21 cellular contexts compared by ENCODE assay signal in genomic region chr1:202203238-202204039, GRCh38. TPM values are rescaled to one million over a fixed set of nuclear protein-coding genes. Genes with fewer than 3 reads are reported as not detected.
A peak's percentile ranks its signal among the peaks of the same experiment; 100 is the strongest.
DNase-seq lines count a peak whose midpoint lies in the region; ATAC-seq lines count a peak whose summit lies in the region.
"Had no signal": no experiment of that assay in that cellular context is flagged by ENCODE, and none has a peak within 500 bp of the region (broad histone marks: within the 10 kb centered on the region; RNA-seq: fewer than 3 reads in every experiment).

No MANE protein-coding gene starts in this region.

- H3K9me3 ChIP-seq in Karpas-422 (ENCODE audit: low read length) (no peaks in the 10 kb centered on the region; the same call in 1 of the 2 replicates), T-helper 17 cell (ENCODE audit: control insufficient read depth, low read length, poor library complexity, severe bottlenecking) (no peaks in the 10 kb centered on the region)
- H3K9me3 ChIP-seq: adrenal gland, lower lobe of right lung, thyroid gland had no signal

- H3K4me1 ChIP-seq in Karpas-422 (ENCODE audit: low read length) = no peaks in the 10 kb centered on the region
- H3K4me1 ChIP-seq: adrenal gland, lower lobe of right lung had no signal

- in situ Hi-C loops in G401 (cut with HindIII; ENCODE audit: low sequenced_read_pairs) = no loop called here

- POLR2A ChIA-PET in activated CD4-positive, alpha-beta T cell treated with anti-CD3 and anti-CD28 coated beads for 36 hours (lab: Charles Lee) = no interaction called here

- H3K27ac Mint-ChIP-seq in activated CD4-positive, alpha-beta T cell treated with anti-CD3 and anti-CD28 coated beads for 36 hours = no peak overlapping the region
- H3K27ac Mint-ChIP-seq in T-helper 17 cell (no peak overlapping the region), memory B cell (no peak overlapping the region)
- no peak overlapping the region for H3K27ac Mint-ChIP-seq in activated CD4-positive, alpha-beta T cell treated with anti-CD3 and anti-CD28 coated beads, Interleukin-2, amount 10 ng/mL, durations not matched to agents 24 days and 14 days

- no peak overlapping the region for H3K4me3 ChIP-seq in Karpas-422 (ENCODE audit: low read length)
- H3K4me3 ChIP-seq: adrenal gland, lower lobe of right lung, thyroid gland had no signal

- H3K36me3 ChIP-seq in Karpas-422 (ENCODE audit: insufficient read depth, low read length) = no peaks in the 10 kb centered on the region
- H3K36me3 ChIP-seq: adrenal gland, lower lobe of right lung, thyroid gland had no signal

- H3K9ac ChIP-seq in Karpas-422 (ENCODE audit: low read length) = no peak overlapping the region

- H3K4me1 Mint-ChIP-seq in activated CD4-positive, alpha-beta T cell treated with anti-CD3 and anti-CD28 coated beads for 36 hours = peaks cover 15% of the 10 kb centered on the region
- peaks cover 11% of the 10 kb centered on the region for H3K4me1 Mint-ChIP-seq in T-helper 17 cell
- peaks cover 4% of the 10 kb centered on the region for H3K4me1 Mint-ChIP-seq in memory B cell
- no peaks in the 10 kb centered on the region for H3K4me1 Mint-ChIP-seq in activated CD4-positive, alpha-beta T cell treated with anti-CD3 and anti-CD28 coated beads, Interleukin-2, amount 10 ng/mL, durations not matched to agents 24 days and 14 days

- no peaks in the 10 kb centered on the region for H3K36me3 Mint-ChIP-seq in activated CD4-positive, alpha-beta T cell treated with anti-CD3 and anti-CD28 coated beads for 36 hours (ENCODE audit: low read depth)
- H3K36me3 Mint-ChIP-seq in T-helper 17 cell (ENCODE audit: low read depth) = no peaks in the 10 kb centered on the region
- H3K36me3 Mint-ChIP-seq in memory B cell = no peaks in the 10 kb centered on the region
- H3K36me3 Mint-ChIP-seq in activated CD4-positive, alpha-beta T cell treated with anti-CD3 and anti-CD28 coated beads, Interleukin-2, amount 10 ng/mL, durations not matched to agents 24 days and 14 days (ENCODE audit: low read depth) = no peaks in the 10 kb centered on the region

- no peak overlapping the region for H3K27ac ChIP-seq in Karpas-422 (ENCODE audit: low read length)
- H3K27ac ChIP-seq: adrenal gland, foreskin keratinocyte, lower lobe of right lung, thyroid gland had no signal

- CTCF ChIA-PET in activated CD4-positive, alpha-beta T cell treated with anti-CD3 and anti-CD28 coated beads for 36 hours (lab: Charles Lee) = no interaction called here

- no peaks in the 10 kb centered on the region for H4K20me1 ChIP-seq in Karpas-422 (ENCODE audit: insufficient read depth, low read depth, low read length)

- DNase-seq in activated CD4-positive, alpha-beta T cell treated with anti-CD3 and anti-CD28 coated beads for 36 hours = no peak
- DNase-seq in activated CD4-positive, alpha-beta T cell treated with anti-CD3 and anti-CD28 coated beads, Interleukin-2, amount 50 U/mL, for 4 hours = no peak
- DNase-seq in Karpas-422 = peak; percentile 57
- no peak for DNase-seq in T-helper 17 cell
- DNase-seq in memory B cell (ENCODE audit: low spot score in 2 of 2) = no peak
- DNase-seq in NCI-H2029 (lab: John Stamatoyannopoulos, UW) = no peak
- no peak for DNase-seq in activated CD4-positive, alpha-beta T cell treated with anti-CD3 and anti-CD28 coated beads, Interleukin-2, amount 10 ng/mL, durations not matched to agents 24 days and 14 days
- DNase-seq in G401 (ENCODE audit: low spot score) = no peak
- DNase-seq: activated CD4-positive, alpha-beta T cell treated with anti-CD3 and anti-CD28 coated beads for 1 hour; activated T-cell treated with anti-CD3 and anti-CD28 coated beads, Interleukin-2, amount 50 U/mL, for 1 hour; adrenal gland; COR-L47; foreskin keratinocyte; lower lobe of right lung; NCI-H2227 treated with DMSO at 0.1 percent for 48 hours; retina; thyroid gland had no signal

- peak; percentile 59 for ATAC-seq in activated CD4-positive, alpha-beta T cell treated with anti-CD3 and anti-CD28 coated beads for 36 hours
- ATAC-seq in T-helper 17 cell (peak; percentile 45), memory B cell (ENCODE audit: low read depth) (peak; percentile 90)
- ATAC-seq: foreskin keratinocyte, lower lobe of right lung had no signal

- intact Hi-C loops in activated CD4-positive, alpha-beta T cell treated with anti-CD3 and anti-CD28 coated beads for 36 hours (cut with DNase I, micrococcal nuclease) = no loop called here
- intact Hi-C loops in activated CD4-positive, alpha-beta T cell treated with anti-CD3 and anti-CD28 coated beads, Interleukin-2, amount 10 ng/mL, durations not matched to agents 24 days and 14 days (cut with micrococcal nuclease) = no loop called here

- no peaks in the 10 kb centered on the region for H3K27me3 ChIP-seq in Karpas-422 (ENCODE audit: low read length)
- H3K27me3 ChIP-seq: thyroid gland had no signal

- no peak overlapping the region for H3K4me2 ChIP-seq in Karpas-422 (ENCODE audit: low read depth, low read length, poor library complexity, severe bottlenecking)

- H2AFZ ChIP-seq in Karpas-422 (ENCODE audit: low read length) = no peak overlapping the region

- no peaks in the 10 kb centered on the region for H3K27me3 Mint-ChIP-seq in activated CD4-positive, alpha-beta T cell treated with anti-CD3 and anti-CD28 coated beads for 36 hours
- peaks cover 5% of the 10 kb centered on the region for H3K27me3 Mint-ChIP-seq in T-helper 17 cell
- H3K27me3 Mint-ChIP-seq in memory B cell = peaks cover 4% of the 10 kb centered on the region
- peaks cover 15% of the 10 kb centered on the region for H3K27me3 Mint-ChIP-seq in activated CD4-positive, alpha-beta T cell treated with anti-CD3 and anti-CD28 coated beads, Interleukin-2, amount 10 ng/mL, durations not matched to agents 24 days and 14 days

- H3K4me3 Mint-ChIP-seq in activated CD4-positive, alpha-beta T cell treated with anti-CD3 and anti-CD28 coated beads for 36 hours = no peak overlapping the region
- H3K4me3 Mint-ChIP-seq in T-helper 17 cell = no peak overlapping the region
- no peak overlapping the region for H3K4me3 Mint-ChIP-seq in memory B cell
- no peak overlapping the region for H3K4me3 Mint-ChIP-seq in activated CD4-positive, alpha-beta T cell treated with anti-CD3 and anti-CD28 coated beads, Interleukin-2, amount 10 ng/mL, durations not matched to agents 24 days and 14 days
- H3K4me3 Mint-ChIP-seq: neural crest cell had no signal

- no peaks in the 10 kb centered on the region for H3K9me2 ChIP-seq in Karpas-422 (replicated peaks; ENCODE audit: insufficient read depth, low read length)

- H3K79me2 ChIP-seq in Karpas-422 (ENCODE audit: low read length) = no peaks in the 10 kb centered on the region

- H3K9me3 Mint-ChIP-seq in activated CD4-positive, alpha-beta T cell treated with anti-CD3 and anti-CD28 coated beads for 36 hours (ENCODE audit: low read depth) = no peaks in the 10 kb centered on the region
- no peaks in the 10 kb centered on the region for H3K9me3 Mint-ChIP-seq in memory B cell
- no peaks in the 10 kb centered on the region for H3K9me3 Mint-ChIP-seq in activated CD4-positive, alpha-beta T cell treated with anti-CD3 and anti-CD28 coated beads, Interleukin-2, amount 10 ng/mL, durations not matched to agents 24 days and 14 days
- H3K9me3 Mint-ChIP-seq: neural crest cell had no signal

RNA-seq across cellular contexts. Expression of gene LGR6, which starts 9.8 kb away (rescaled TPM):
- total RNA-seq in activated CD4-positive, alpha-beta T cell treated with anti-CD3 and anti-CD28 coated beads for 36 hours = under 1 TPM; 0.09 to 0.14 TPM
- total RNA-seq in Karpas-422 (2014; rRNA removed; shearing (Covaris generic); ENCODE audit: low replicate concordance) = not detected in 2 replicates
- total RNA-seq in T-helper 17 cell = under 1 TPM; 0.13 to 0.25 TPM
- total RNA-seq in activated CD4-positive, alpha-beta T cell treated with anti-CD3 and anti-CD28 coated beads, Interleukin-2, amount 10 ng/mL, durations not matched to agents 24 days and 14 days = not detected in 2 replicates
- not detected in 2 replicates for total RNA-seq in G401 (2014; rRNA removed; shearing (Covaris generic))
- total RNA-seq: A673, OCI-LY7 had no signal

RNA-seq across cellular contexts. Expression of gene PTPN7, which starts 43.0 kb away (rescaled TPM):
- 100 to 1,000 TPM; 188 to 221 TPM for total RNA-seq in activated CD4-positive, alpha-beta T cell treated with anti-CD3 and anti-CD28 coated beads for 36 hours
- total RNA-seq in Karpas-422 (2014; rRNA removed; shearing (Covaris generic); ENCODE audit: low replicate concordance) = 33.4 and 39.2 TPM in 2 replicates
- total RNA-seq in T-helper 17 cell = 100 to 1,000 TPM in 1 of 2 donors, 10 to 100 TPM in 1; 97.5 to 101 TPM
- total RNA-seq in activated CD4-positive, alpha-beta T cell treated with anti-CD3 and anti-CD28 coated beads, Interleukin-2, amount 10 ng/mL, durations not matched to agents 24 days and 14 days = 475 and 478 TPM in 2 replicates
- total RNA-seq in G401 (2014; rRNA removed; shearing (Covaris generic)) = not detected in 2 replicates
- total RNA-seq: foreskin keratinocyte, MCF 10A, neural crest cell had no signal

RNA-seq across cellular contexts. Expression of gene ARL8A, which starts 58.9 kb away (rescaled TPM):
- total RNA-seq in activated CD4-positive, alpha-beta T cell treated with anti-CD3 and anti-CD28 coated beads for 36 hours = 10 to 100 TPM; 32.3 to 51.7 TPM
- total RNA-seq in Karpas-422 (2014; rRNA removed; shearing (Covaris generic); ENCODE audit: low replicate concordance) = 26.7 and 44.9 TPM in 2 replicates
- total RNA-seq in T-helper 17 cell = 10 to 100 TPM; 71.9 to 76.4 TPM
- 51.9 and 57.4 TPM in 2 replicates for total RNA-seq in activated CD4-positive, alpha-beta T cell treated with anti-CD3 and anti-CD28 coated beads, Interleukin-2, amount 10 ng/mL, durations not matched to agents 24 days and 14 days
- total RNA-seq in G401 (2014; rRNA removed; shearing (Covaris generic)) = 15.1 and 17.0 TPM in 2 replicates

Comparison
In these comparisons a context has a peak if more than half of its experiments do, and no peak if none do; other contexts are left out.
1. RNA of gene PTPN7, which starts 43.0 kb away (total RNA-seq): 475 to 478 TPM in activated CD4-positive, alpha-beta T cell treated with anti-CD3 and anti-CD28 coated beads, Interleukin-2, amount 10 ng/mL, durations not matched to agents 24 days and 14 days, 188 to 221 TPM in activated CD4-positive, alpha-beta T cell treated with anti-CD3 and anti-CD28 coated beads for 36 hours, 97.5 to 101 TPM in T-helper 17 cell and 33.4 to 39.2 TPM in Karpas-422; not detected in G401; every median in the first group is over 10 times any median in the second.
2. Peak in every context shown above with its lines, with median percentiles within 50 percentile points of each other: ATAC-seq.